In the genomic region with DNA sequence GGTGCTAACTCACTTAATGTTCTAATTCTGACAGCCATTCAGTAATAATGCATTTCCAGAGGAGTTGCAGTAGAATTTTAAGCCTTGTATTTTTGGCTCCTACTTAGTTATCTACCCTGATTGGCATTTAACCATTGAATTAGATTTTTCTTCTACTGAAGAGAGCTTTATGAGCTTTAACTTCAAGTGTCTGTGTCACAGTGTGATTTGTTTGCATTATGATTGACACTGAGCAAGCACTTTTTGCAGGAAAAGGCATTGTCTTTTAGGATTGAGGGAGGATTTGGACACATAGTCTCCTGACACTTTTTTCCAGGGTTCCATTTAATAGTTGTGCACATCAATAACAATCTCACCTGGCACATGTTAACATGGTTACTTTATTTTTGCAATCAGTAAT, we compare ENCODE assay signal across 11 cellular contexts. TPM values are rescaled to one million over a fixed set of nuclear protein-coding genes. Genes with fewer than 3 reads are reported as not detected.
DNase-seq lines count a peak whose midpoint lies in the region; ATAC-seq and TF ChIP-seq lines count a peak whose summit lies in the region.
"Had no signal": no experiment of that assay in that cellular context is flagged by ENCODE, and none has a peak within 500 bp of the region (broad histone marks: within the 10 kb centered on the region; RNA-seq: fewer than 3 reads in every experiment).

No MANE protein-coding gene starts in this region.

- H3K27me3 ChIP-seq in cardiac muscle cell: no peaks in the 10 kb centered on the region

- no peak overlapping the region for H3K4me3 ChIP-seq in cardiac muscle cell
- H3K4me3 ChIP-seq: HAP-1 had no signal

- H3K4me1 ChIP-seq in cardiac muscle cell (ENCODE audit: low read depth): peaks cover 23% of the 10 kb centered on the region
- H3K4me1 ChIP-seq: HAP-1 had no signal

- peak in 2 of 3 experiments; percentile 38 to 73 for DNase-seq in NCI-H1417 (lab: John Stamatoyannopoulos, UW)
- no peak for DNase-seq in NCI-H1417 treated with DMSO at 0.1 percent for 48 hours (lab: John Stamatoyannopoulos, UW)
- DNase-seq in cardiac muscle cell (ENCODE audit: low read depth in 1 of 2, low spot score in 1 of 2): no peak
- no peak for DNase-seq in left ventricle myocardium superior
- DNase-seq in NCI-H748 (lab: John Stamatoyannopoulos, UW; ENCODE audit: unreplicated experiment): peak; percentile 65
- DNase-seq in SIG-M5 (lab: John Stamatoyannopoulos, UW): no peak
- DNase-seq in C1 segment of cervical spinal cord (lab: John Stamatoyannopoulos, UW): no peak
- DNase-seq: ACHN; CD4-positive, alpha-beta memory T cell had no signal

- H3K36me3 ChIP-seq in cardiac muscle cell: no peaks in the 10 kb centered on the region
- H3K36me3 ChIP-seq: HAP-1 had no signal

- no peak for TF ChIP-seq CTCF in cardiac muscle cell (IDR thresholded peaks at IDR 0.05; ENCODE audit: low read depth, low read length)

- intact Hi-C loops in left ventricle myocardium superior (cut with micrococcal nuclease): no loop called here

- peak overlapping the region; percentile 25 for H3K27ac ChIP-seq in cardiac muscle cell
- H3K27ac ChIP-seq: C4-2B had no signal

- no peaks in the 10 kb centered on the region for H3K9me3 ChIP-seq in cardiac muscle cell (ENCODE audit: low read depth)
- H3K9me3 ChIP-seq: HAP-1 had no signal

- no peak for ATAC-seq in left ventricle myocardium superior

RNA-seq across cellular contexts. Expression of a gene that starts 26.7 kb away (rescaled TPM):
- 7.6 and 10.7 TPM in 2 replicates for total RNA-seq in cardiac muscle cell
- 5.8 and 7.4 TPM in 2 replicates for polyA plus RNA-seq in cardiac muscle cell
- 0.30 TPM for total RNA-seq in left ventricle myocardium superior
- total RNA-seq: CD4-positive, alpha-beta memory T cell had no signal
- polyA plus RNA-seq: CD4-positive, alpha-beta memory T cell had no signal

Comparison
In these comparisons a context has a peak if more than half of its experiments do, and no peak if none do; other contexts are left out.
1. DNase-seq: peak in NCI-H1417 (2 of 3) and NCI-H748 (single experiment); none in NCI-H1417 treated with DMSO at 0.1 percent for 48 hours (single experiment), cardiac muscle cell (0 of 2), left ventricle myocardium superior (single experiment), SIG-M5 (single experiment) and C1 segment of cervical spinal cord (0 of 14).